ENCODE assay signal across 27 cellular contexts in genomic region chr3:185965496-185965895, GRCh38.
"Had no signal": no experiment of that assay in that cellular context is flagged by ENCODE, and none has a peak within 500 bp of the region (broad histone marks: within the 10 kb centered on the region; RNA-seq: fewer than 3 reads in every experiment).

No MANE protein-coding gene starts in this region.

- H3K27ac Mint-ChIP-seq: dendritic cell treated with granulocyte-macrophage colony-stimulating factor and Interleukin-4, amounts not matched to agents 40 ng/mL and 50 ng/mL, for 4 days; effector memory CD8-positive, alpha-beta T cell; endodermal cell; mesothelial cell of epicardium had no signal

- H3K9me3 ChIP-seq: colonic mucosa, esophagus squamous epithelium, gastrocnemius medialis, lower lobe of right lung, mucosa of descending colon had no signal

- ATAC-seq: effector memory CD8-positive, alpha-beta T cell; esophagus mucosa; gastrocnemius medialis; heart right ventricle; left cardiac atrium; left lung; left ventricle myocardium superior; lower lobe of right lung; mucosa of descending colon had no signal

- H3K4me1 Mint-ChIP-seq: endodermal cell, mesothelial cell of epicardium, naive B cell had no signal

- H3K9me3 Mint-ChIP-seq: dendritic cell treated with granulocyte-macrophage colony-stimulating factor and Interleukin-4, amounts not matched to agents 40 ng/mL and 50 ng/mL, for 4 days; effector memory CD8-positive, alpha-beta T cell; mesothelial cell of epicardium had no signal

- H3K4me3 ChIP-seq: colonic mucosa, esophagus squamous epithelium, gastrocnemius medialis, heart right ventricle, left lung, lower lobe of right lung, mucosa of descending colon had no signal

- H3K27ac ChIP-seq: colonic mucosa, epithelial cell of prostate, esophagus squamous epithelium, gastrocnemius medialis, heart right ventricle, left lung, lower lobe of right lung had no signal

- H3K36me3 Mint-ChIP-seq: mesothelial cell of epicardium had no signal

- DNase-seq: colonic mucosa; cortex of kidney; effector CD8-positive, alpha-beta T cell; effector memory CD8-positive, alpha-beta T cell; endodermal cell; erythroblast; esophagus squamous epithelium; foreskin fibroblast; foreskin melanocyte; gastrocnemius medialis; glutamatergic neuron; head of caudate nucleus; heart right ventricle; hippocampal formation; left cardiac atrium; left lung; left ventricle myocardium superior; lower lobe of right lung; mesenchymal stem cell; mucosa of descending colon; naive B cell had no signal

- H3K27me3 Mint-ChIP-seq: dendritic cell treated with granulocyte-macrophage colony-stimulating factor and Interleukin-4, amounts not matched to agents 40 ng/mL and 50 ng/mL, for 4 days had no signal

- H3K4me3 Mint-ChIP-seq: dendritic cell treated with granulocyte-macrophage colony-stimulating factor and Interleukin-4, amounts not matched to agents 40 ng/mL and 50 ng/mL, for 4 days; effector memory CD8-positive, alpha-beta T cell; endodermal cell; mesothelial cell of epicardium had no signal

- FAIRE-seq: endometrium, islet of Langerhans had no signal

- H3K36me3 ChIP-seq: colonic mucosa, gastrocnemius medialis, heart right ventricle, left lung, lower lobe of right lung had no signal

- H3K4me1 ChIP-seq: colonic mucosa, left lung, lower lobe of right lung had no signal
